ENCODE assay signal across 39 cellular contexts in genomic region chr10:31431021-31431420, GRCh38.
"Had no signal": no experiment of that assay in that cellular context is flagged by ENCODE, and none has a peak within 500 bp of the region (broad histone marks: within the 10 kb centered on the region; RNA-seq: fewer than 3 reads in every experiment).

No MANE protein-coding gene starts in this region.

- H3K27ac ChIP-seq: adrenal gland, ascending aorta, body of pancreas, brain microvascular endothelial cell, breast epithelium, cardiac muscle cell had no signal

- H3K9me3 ChIP-seq: adrenal gland, ascending aorta, body of pancreas, breast epithelium had no signal

- H3K27ac Mint-ChIP-seq: activated naive CD4-positive, alpha-beta T cell treated with anti-CD3 and anti-CD28 coated beads for 36 hours; activated naive CD4-positive, alpha-beta T cell treated with anti-CD3 and anti-CD28 coated beads, Interleukin-2, amount 10 ng/mL, durations not matched to agents 7 days and 5 days; activated naive CD4-positive, alpha-beta T cell treated with anti-CD3 and anti-CD28 coated beads, Interleukin-2, amount 50 U/mL, for 24 hours; activated naive CD4-positive, alpha-beta T cell treated with anti-CD3 and anti-CD28 coated beads, Interleukin-2, amount 50 U/mL, for 72 hours; activated naive CD8-positive, alpha-beta T cell; activated naive CD8-positive, alpha-beta T cell treated with anti-CD3 and anti-CD28 coated beads for 36 hours; activated naive CD8-positive, alpha-beta T cell treated with anti-CD3 and anti-CD28 coated beads, Interleukin-2, amount 10 ng/mL, durations not matched to agents 7 days and 5 days; activated naive CD8-positive, alpha-beta T cell treated with anti-CD3 and anti-CD28 coated beads, Interleukin-2, amount 50 U/mL, for 24 hours; activated T-cell treated with anti-CD3 and anti-CD28 coated beads, Interleukin-2, amount 50 U/mL, for 72 hours; activated T-helper 1 cell treated with anti-CD3 and anti-CD28 coated beads, Interleukin-12 subunit alpha, Interleukin-12 subunit beta, Interleukin-2, Interleukin-4 antibody, amounts not matched to agents 30 ng/mL and 10 ng/mL and 1 ng/mL, durations not matched to agents 14 hours and 24 hours and 36 hours; activated T-helper 17 cell treated with anti-CD3 and anti-CD28 coated beads, Interleukin-2, amount 50 U/mL, for 72 hours; activated T-helper 2 cell treated with anti-CD3 and anti-CD28 coated beads, Interferon-gamma antibody, Interleukin-2, Interleukin-4, amounts not matched to agents 10 μg/mL and 5 μg/mL and 100 μg/mL, durations not matched to agents 14 hours and 24 hours and 36 hours; brain had no signal

- H3K4me3 Mint-ChIP-seq: activated naive CD4-positive, alpha-beta T cell treated with anti-CD3 and anti-CD28 coated beads for 36 hours; activated naive CD4-positive, alpha-beta T cell treated with anti-CD3 and anti-CD28 coated beads, Interleukin-2, amount 10 ng/mL, durations not matched to agents 7 days and 5 days; activated naive CD4-positive, alpha-beta T cell treated with anti-CD3 and anti-CD28 coated beads, Interleukin-2, amount 50 U/mL, for 24 hours; activated naive CD8-positive, alpha-beta T cell; activated naive CD8-positive, alpha-beta T cell treated with anti-CD3 and anti-CD28 coated beads for 36 hours; activated naive CD8-positive, alpha-beta T cell treated with anti-CD3 and anti-CD28 coated beads, Interleukin-2, amount 10 ng/mL, durations not matched to agents 7 days and 5 days; activated naive CD8-positive, alpha-beta T cell treated with anti-CD3 and anti-CD28 coated beads, Interleukin-2, amount 50 U/mL, for 24 hours; activated T-cell treated with anti-CD3 and anti-CD28 coated beads, Interleukin-2, amount 50 U/mL, for 4 hours; activated T-cell treated with anti-CD3 and anti-CD28 coated beads, Interleukin-2, amount 50 U/mL, for 72 hours; activated T-helper 1 cell treated with anti-CD3 and anti-CD28 coated beads, Interleukin-12 subunit alpha, Interleukin-12 subunit beta, Interleukin-2, Interleukin-4 antibody, amounts not matched to agents 30 ng/mL and 10 ng/mL and 1 ng/mL, durations not matched to agents 14 hours and 24 hours and 36 hours; activated T-helper 17 cell treated with anti-CD3 and anti-CD28 coated beads, Interleukin-2, amount 50 U/mL, for 72 hours; brain; central memory CD8-positive, alpha-beta T cell had no signal

- H3K36me3 ChIP-seq: adrenal gland, brain microvascular endothelial cell, breast epithelium, cardiac muscle cell had no signal

- H3K27me3 ChIP-seq: adrenal gland, ascending aorta, body of pancreas, brain microvascular endothelial cell, breast epithelium, cardiac muscle cell had no signal

- H3K27me3 Mint-ChIP-seq: activated naive CD4-positive, alpha-beta T cell treated with anti-CD3 and anti-CD28 coated beads, Interleukin-2, amount 10 ng/mL, durations not matched to agents 7 days and 5 days; activated naive CD4-positive, alpha-beta T cell treated with anti-CD3 and anti-CD28 coated beads, Interleukin-2, amount 50 U/mL, for 24 hours; activated naive CD8-positive, alpha-beta T cell; activated naive CD8-positive, alpha-beta T cell treated with anti-CD3 and anti-CD28 coated beads for 36 hours; activated naive CD8-positive, alpha-beta T cell treated with anti-CD3 and anti-CD28 coated beads, Interleukin-2, amount 10 ng/mL, durations not matched to agents 7 days and 5 days; activated naive CD8-positive, alpha-beta T cell treated with anti-CD3 and anti-CD28 coated beads, Interleukin-2, amount 50 U/mL, for 24 hours; activated T-helper 17 cell treated with anti-CD3 and anti-CD28 coated beads, Interleukin-2, amount 50 U/mL, for 72 hours; brain; central memory CD8-positive, alpha-beta T cell had no signal

- DNase-seq: activated effector memory CD4-positive, alpha-beta T cell treated with anti-CD3 and anti-CD28 coated beads, Interleukin-2, amount 50 U/mL, for 16 hours; activated effector memory CD4-positive, alpha-beta T cell treated with Interleukin-2 at 50 U/mL for 16 hours; activated gamma-delta T cell; activated gamma-delta T cell treated with Interleukin-2 at 50 U/mL for 16 hours; activated naive CD4-positive, alpha-beta T cell; activated naive CD4-positive, alpha-beta T cell treated with anti-CD3 and anti-CD28 coated beads for 36 hours; activated naive CD4-positive, alpha-beta T cell treated with anti-CD3 and anti-CD28 coated beads, Interleukin-2, amount 10 ng/mL, durations not matched to agents 7 days and 5 days; activated naive CD4-positive, alpha-beta T cell treated with anti-CD3 and anti-CD28 coated beads, Interleukin-2, amount 50 U/mL, for 16 hours; activated naive CD4-positive, alpha-beta T cell treated with Interleukin-2 at 50 U/mL for 16 hours; activated naive CD8-positive, alpha-beta T cell treated with anti-CD3 and anti-CD28 coated beads for 36 hours; activated naive CD8-positive, alpha-beta T cell treated with anti-CD3 and anti-CD28 coated beads, Interleukin-2, amount 10 ng/mL, durations not matched to agents 7 days and 5 days; activated naive CD8-positive, alpha-beta T cell treated with anti-CD3 and anti-CD28 coated beads, Interleukin-2, amount 50 U/mL, for 24 hours; activated T-cell treated with anti-CD3 and anti-CD28 coated beads, Interleukin-2, amount 50 U/mL, for 1 hour; activated T-cell treated with anti-CD3 and anti-CD28 coated beads, Interleukin-2, amount 50 U/mL, for 4 hours; activated T-cell treated with anti-CD3 and anti-CD28 coated beads, Interleukin-2, amount 50 U/mL, for 48 hours; activated T-cell treated with anti-CD3 and anti-CD28 coated beads, Interleukin-2, amount 50 U/mL, for 72 hours; adrenal gland; amniotic stem cell; amygdala; anterior cingulate cortex; aorta; body of pancreas; brain microvascular endothelial cell; caudate nucleus; central memory CD4-positive, alpha-beta T cell; cerebellar nuclear complex had no signal

- ATAC-seq: activated naive CD4-positive, alpha-beta T cell treated with anti-CD3 and anti-CD28 coated beads, Interleukin-2, amount 50 U/mL, for 72 hours; activated naive CD8-positive, alpha-beta T cell treated with anti-CD3 and anti-CD28 coated beads, Interleukin-2, amount 50 U/mL, for 24 hours; activated T-cell treated with anti-CD3 and anti-CD28 coated beads, Interleukin-2, amount 50 U/mL, for 4 hours; activated T-cell treated with anti-CD3 and anti-CD28 coated beads, Interleukin-2, amount 50 U/mL, for 72 hours; activated T-helper 17 cell treated with anti-CD3 and anti-CD28 coated beads, Interleukin-2, amount 50 U/mL, for 72 hours; body of pancreas had no signal

- H3K4me1 Mint-ChIP-seq: brain had no signal

- H3K4me1 ChIP-seq: adrenal gland, body of pancreas, breast epithelium had no signal

- FAIRE-seq: astrocyte, bronchial epithelial cell had no signal

- H3K4me3 ChIP-seq: adrenal gland, ascending aorta, body of pancreas, breast epithelium, cardiac muscle cell had no signal
